9 cellular contexts compared by ENCODE assay signal in genomic region chr6:155341130-155341828, GRCh38. TPM values are rescaled to one million over a fixed set of nuclear protein-coding genes. Genes with fewer than 3 reads are reported as not detected.
A peak's percentile ranks its signal among the peaks of the same experiment; 100 is the strongest.
DNase-seq lines count a peak whose midpoint lies in the region; ATAC-seq, FAIRE-seq and TF ChIP-seq lines count a peak whose summit lies in the region.
"Had no signal": no experiment of that assay in that cellular context is flagged by ENCODE, and none has a peak within 500 bp of the region (broad histone marks: within the 10 kb centered on the region; RNA-seq: fewer than 3 reads in every experiment).

No MANE protein-coding gene starts in this region.

- no peak for FAIRE-seq in frontal cortex (lab: Jason Lieb, UNC)
- FAIRE-seq: keratinocyte had no signal

- DNase-seq in EH (ENCODE audit: low read depth) (peak; percentile 79), choroid plexus epithelial cell (ENCODE audit: low read depth) (peak; percentile 67), C1 segment of cervical spinal cord (lab: John Stamatoyannopoulos, UW) (no peak), H7 (no peak), frontal cortex (ENCODE audit: low spot score in 2 of 2) (no peak), superior temporal gyrus (ENCODE audit: extremely low spot score) (no peak)

- H3K4me3 ChIP-seq in choroid plexus epithelial cell (ENCODE audit: low read depth, low read length) (no peak overlapping the region), H7 (ENCODE audit: insufficient read depth, low read depth, low read length) (no peak overlapping the region)

- no peaks in the 10 kb centered on the region for H3K27me3 ChIP-seq in H7 (ENCODE audit: control insufficient read depth, insufficient read depth, low read length)

- TF ChIP-seq CTCF in choroid plexus epithelial cell (conservative IDR thresholded peaks at IDR 0.05; ENCODE audit: low read depth, low read length): no peak

- H3K36me3 ChIP-seq in H7 (replicated peaks; ENCODE audit: control insufficient read depth, insufficient read depth, low read length): no peaks in the 10 kb centered on the region

- ATAC-seq in GM21390 (IDR thresholded peaks at IDR 0.05; ENCODE audit: unreplicated experiment): peak; percentile 63
- ATAC-seq in HG03565 (IDR thresholded peaks at IDR 0.05; ENCODE audit: unreplicated experiment): peak; percentile 64

RNA-seq across cellular contexts. Expression of gene TFB1M, which starts 27.0 kb away (rescaled TPM):
- 38.8 and 44.4 TPM in 2 replicates for total RNA-seq in H7 (2014; rRNA removed; shearing (Covaris generic))
- total RNA-seq in frontal cortex: 12.6 TPM

Comparison
In these comparisons a context has a peak if more than half of its experiments do, and no peak if none do; other contexts are left out.
1. DNase-seq: peak in EH (single experiment) and choroid plexus epithelial cell (single experiment); none in C1 segment of cervical spinal cord (0 of 14), H7 (single experiment), frontal cortex (0 of 2) and superior temporal gyrus (single experiment).